ENCODE assay signal across 16 cellular contexts in genomic region chr17:5396612-5397011, GRCh38.
"Had no signal": no experiment of that assay in that cellular context is flagged by ENCODE, and none has a peak within 500 bp of the region (broad histone marks: within the 10 kb centered on the region; RNA-seq: fewer than 3 reads in every experiment).

No MANE protein-coding gene starts in this region.

- H3K27ac Mint-ChIP-seq: activated CD4-positive, alpha-beta memory T cell treated with anti-CD3 and anti-CD28 coated beads, Interleukin-2, amount 10 ng/mL, durations not matched to agents 7 days and 5 days; neural progenitor cell; progenitor cell of endocrine pancreas had no signal

- H3K27ac ChIP-seq: ascending aorta, coronary artery, esophagus muscularis mucosa, heart right ventricle, left ventricle myocardium inferior, neural progenitor cell, upper lobe of right lung, WERI-Rb-1 had no signal

- H3K27me3 Mint-ChIP-seq: activated CD4-positive, alpha-beta memory T cell treated with anti-CD3 and anti-CD28 coated beads, Interleukin-2, amount 10 ng/mL, durations not matched to agents 7 days and 5 days; progenitor cell of endocrine pancreas had no signal

- H3K4me3 Mint-ChIP-seq: activated CD4-positive, alpha-beta memory T cell treated with anti-CD3 and anti-CD28 coated beads, Interleukin-2, amount 10 ng/mL, durations not matched to agents 7 days and 5 days; immature natural killer cell; neural progenitor cell had no signal

- DNase-seq: activated CD4-positive, alpha-beta memory T cell treated with anti-CD3 and anti-CD28 coated beads, Interleukin-2, amount 10 ng/mL, durations not matched to agents 7 days and 5 days; activated CD4-positive, alpha-beta T cell treated with anti-CD3 and anti-CD28 coated beads for 48 hours; activated naive CD4-positive, alpha-beta T cell; heart right ventricle; immature natural killer cell; kidney glomerular epithelial cell; left ventricle myocardium inferior; stimulated activated CD4-positive, alpha-beta T cell treated with anti-CD3 and anti-CD28 coated beads, Interleukin-12 subunit alpha, Interleukin-12 subunit beta, amount 100 ng/mL, for 4 hours; stimulated activated CD4-positive, alpha-beta T cell treated with anti-CD3 and anti-CD28 coated beads, Interleukin-2, amount 100 ng/mL, for 24 hours; upper lobe of right lung; WERI-Rb-1 had no signal

- H3K9me3 ChIP-seq: ascending aorta, esophagus muscularis mucosa, heart right ventricle, left ventricle myocardium inferior, upper lobe of right lung had no signal

- H3K4me1 ChIP-seq: ascending aorta, esophagus muscularis mucosa, heart right ventricle, left ventricle myocardium inferior, neural progenitor cell, upper lobe of right lung had no signal

- ATAC-seq: heart right ventricle, upper lobe of right lung had no signal

- H3K4me1 Mint-ChIP-seq: immature natural killer cell, neural progenitor cell had no signal

- H3K9me3 Mint-ChIP-seq: activated CD4-positive, alpha-beta memory T cell treated with anti-CD3 and anti-CD28 coated beads, Interleukin-2, amount 10 ng/mL, durations not matched to agents 7 days and 5 days; immature natural killer cell; neural progenitor cell had no signal

- H3K27me3 ChIP-seq: ascending aorta, esophagus muscularis mucosa, heart right ventricle, neural progenitor cell, upper lobe of right lung had no signal

- H3K4me3 ChIP-seq: ascending aorta, coronary artery, esophagus muscularis mucosa, heart right ventricle, left ventricle myocardium inferior, neural progenitor cell, upper lobe of right lung had no signal
